Comparison of ENCODE assay signal across 22 cellular contexts in the genomic region with DNA sequence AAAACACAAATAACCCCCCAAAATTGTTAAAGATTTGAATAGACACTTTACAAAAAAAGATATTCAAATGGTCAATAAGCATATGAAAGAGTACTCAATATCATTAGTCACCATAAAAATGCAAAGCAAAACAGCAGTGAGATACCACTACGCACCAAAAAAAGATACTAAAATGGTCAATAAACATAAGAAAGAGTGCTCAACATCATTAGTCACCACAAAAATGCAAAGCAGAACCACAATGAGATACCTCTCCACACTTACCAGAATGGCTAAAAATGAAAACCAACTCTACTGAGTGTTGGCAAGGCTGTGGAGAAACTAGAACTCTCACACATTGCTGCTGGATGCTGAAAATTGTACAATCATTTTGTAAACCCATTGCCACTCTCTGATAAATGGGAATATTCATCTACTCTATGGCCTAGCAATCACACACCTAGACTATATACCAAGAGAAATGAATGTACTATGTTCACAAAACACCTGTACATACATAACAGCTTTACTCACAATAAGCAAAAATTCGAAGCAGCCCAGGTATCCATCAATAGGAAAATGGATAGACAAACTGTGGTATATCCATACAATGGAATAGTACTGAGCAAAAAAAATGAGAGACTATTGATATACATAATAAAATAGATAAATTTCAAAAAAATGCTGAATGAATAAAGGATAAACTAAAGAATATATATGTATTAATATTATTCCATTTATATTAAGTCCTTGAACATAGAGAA.
DNase-seq lines count a peak whose midpoint lies in the region; ATAC-seq, FAIRE-seq and TF ChIP-seq lines count a peak whose summit lies in the region.
"Had no signal": no experiment of that assay in that cellular context is flagged by ENCODE, and none has a peak within 500 bp of the region (broad histone marks: within the 10 kb centered on the region; RNA-seq: fewer than 3 reads in every experiment).

No MANE protein-coding gene starts in this region.

- H3K27me3 Mint-ChIP-seq in HFFc6 (ENCODE audit: insufficient read depth) (no peaks in the 10 kb centered on the region), astrocyte (ENCODE audit: low read depth, unreplicated experiment) (no peaks in the 10 kb centered on the region)

- H2AFZ ChIP-seq in ACC112 (ENCODE audit: low read length, unreplicated experiment) (no peak overlapping the region), astrocyte (ENCODE audit: low read depth, low read length) (no peak overlapping the region)

- in situ Hi-C loops in KBM-7 (cut with MboI; ENCODE audit: low pct_unique_long_range_greater_than_20kb, low sequenced_read_pairs), result no loop called here

- TF ChIP-seq CTCF in HFFc6 (IDR thresholded peaks at IDR 0.05), result no peak
- TF ChIP-seq CTCF in astrocyte (IDR thresholded peaks at IDR 0.05; ENCODE audit: insufficient read depth, low read depth, low read length), result no peak
- TF ChIP-seq CTCF in fibroblast of villous mesenchyme (IDR thresholded peaks at IDR 0.05; ENCODE audit: insufficient read depth, low read depth, low read length), result no peak

- no peaks in the 10 kb centered on the region for H3K79me2 ChIP-seq in ACC112 (ENCODE audit: control insufficient read depth, insufficient read depth, low read length, unreplicated experiment)
- no peaks in the 10 kb centered on the region for H3K79me2 ChIP-seq in astrocyte (ENCODE audit: insufficient read depth, low read length)

- no peaks in the 10 kb centered on the region for H4K20me1 ChIP-seq in astrocyte (ENCODE audit: insufficient read depth, low read length)

- no peak overlapping the region for H3K4me3 Mint-ChIP-seq in HFFc6
- no peak overlapping the region for H3K4me3 Mint-ChIP-seq in astrocyte (ENCODE audit: unreplicated experiment)
- H3K4me3 Mint-ChIP-seq: CD4-positive, alpha-beta T cell; H9; IgD-negative memory B cell had no signal

- no peak overlapping the region for H3K4me2 ChIP-seq in astrocyte (ENCODE audit: low read length)

- FAIRE-seq in astrocyte (lab: Jason Lieb, UNC), result peak; percentile 50
- FAIRE-seq: HTR-8/SVneo had no signal

- H3K9me3 ChIP-seq in astrocyte (ENCODE audit: insufficient read depth, low read depth, low read length), result no peaks in the 10 kb centered on the region

- H3K27me3 ChIP-seq in ACC112 (ENCODE audit: insufficient read depth, low read length) (no peaks in the 10 kb centered on the region), astrocyte (ENCODE audit: insufficient read depth, low read length) (no peaks in the 10 kb centered on the region)

- H3K4me1 ChIP-seq in ACC112 (ENCODE audit: control insufficient read depth, insufficient read depth, low read length, unreplicated experiment) (peaks cover 23% of the 10 kb centered on the region), astrocyte (ENCODE audit: insufficient read depth, low read length) (peaks cover 8% of the 10 kb centered on the region)

- H3K36me3 ChIP-seq in ACC112 (ENCODE audit: insufficient read depth, low read length) (no peaks in the 10 kb centered on the region), astrocyte (ENCODE audit: insufficient read depth, low read length) (no peaks in the 10 kb centered on the region)

- DNase-seq in HFFc6 (peak; percentile 49), astrocyte (ENCODE audit: low read depth) (peak; percentile 60), fibroblast of villous mesenchyme (ENCODE audit: low read depth) (peak; percentile 67), KBM-7 (no peak), SKM-1 treated with dmso at 0.1 percent for 144 hours (lab: John Stamatoyannopoulos, UW; ENCODE audit: unreplicated experiment) (no peak)
- DNase-seq in activated CD8-positive, alpha-beta memory T cell treated with anti-CD3 and anti-CD28 coated beads for 24 hours, result no peak
- DNase-seq: 8988T; CD4-positive, alpha-beta T cell; DMS53; H9; Kasumi-1; NCI-H1105 treated with DMSO at 0.1 percent for 48 hours; NCI-H1694; NCI-H2081 treated with DMSO at 0.1 percent for 48 hours; NCI-H524; PC-3; RPMI8226; SHP77 treated with DMSO at 0.1 percent for 48 hours had no signal

- H3K9me3 Mint-ChIP-seq in HFFc6, result peaks cover 8% of the 10 kb centered on the region
- H3K9me3 Mint-ChIP-seq in astrocyte (ENCODE audit: unreplicated experiment), result peaks cover 2% of the 10 kb centered on the region

- H3K36me3 Mint-ChIP-seq in HFFc6 (ENCODE audit: low read depth) (peaks cover 10% of the 10 kb centered on the region), astrocyte (ENCODE audit: low read depth, unreplicated experiment) (no peaks in the 10 kb centered on the region)
- H3K36me3 Mint-ChIP-seq: IgD-negative memory B cell had no signal

- ATAC-seq in GM18861 (IDR thresholded peaks at IDR 0.05; ENCODE audit: unreplicated experiment), result no peak
- ATAC-seq: PC-3 had no signal

- peaks cover 59% of the 10 kb centered on the region for H3K4me1 Mint-ChIP-seq in HFFc6 (ENCODE audit: low read depth)
- peaks cover 16% of the 10 kb centered on the region for H3K4me1 Mint-ChIP-seq in astrocyte (ENCODE audit: low read depth, unreplicated experiment)
- H3K4me1 Mint-ChIP-seq: H9, IgD-negative memory B cell had no signal

- H3K27ac Mint-ChIP-seq in HFFc6 (no peak overlapping the region), astrocyte (ENCODE audit: unreplicated experiment) (no peak overlapping the region)
- H3K27ac Mint-ChIP-seq: CD4-positive, alpha-beta T cell; H9 had no signal

- no peak overlapping the region for H3K4me3 ChIP-seq in ACC112 (ENCODE audit: low read depth, low read length)
- no peak overlapping the region for H3K4me3 ChIP-seq in astrocyte (ENCODE audit: insufficient read depth, low read depth, low read length)
- H3K4me3 ChIP-seq in fibroblast of villous mesenchyme (ENCODE audit: low read depth, low read length), result no peak overlapping the region

- no peak overlapping the region for H3K9ac ChIP-seq in astrocyte (ENCODE audit: low read length)

- H3K27ac ChIP-seq in ACC112 (ENCODE audit: low read depth, low read length) (peak overlapping the region; percentile 50), astrocyte (ENCODE audit: low read depth, low read length) (no peak overlapping the region)

Comparison
In these comparisons a context has a peak if more than half of its experiments do, and no peak if none do; other contexts are left out.
1. DNase-seq: peak in HFFc6 (single experiment), astrocyte (single experiment) and fibroblast of villous mesenchyme (single experiment); none in KBM-7 (single experiment), activated CD8-positive, alpha-beta memory T cell treated with anti-CD3 and anti-CD28 coated beads for 24 hours (single experiment) and SKM-1 treated with dmso at 0.1 percent for 144 hours (single experiment).